Comparison of ENCODE assay signal across 11 cellular contexts in genomic region chr6:44735631-44735963, GRCh38.
DNase-seq lines count a peak whose midpoint lies in the region; ATAC-seq and TF ChIP-seq lines count a peak whose summit lies in the region.
"Had no signal": no experiment of that assay in that cellular context is flagged by ENCODE, and none has a peak within 500 bp of the region (broad histone marks: within the 10 kb centered on the region; RNA-seq: fewer than 3 reads in every experiment).

No MANE protein-coding gene starts in this region.

- no peak overlapping the region for H3K4me3 Mint-ChIP-seq in stimulated activated naive B cell treated with anti-CD40 and anti-IgM and Interleukin-4, amounts not matched to agents 10 μg/mL and 1 μg/mL and 100 μg/mL, for 72 hours
- H3K4me3 Mint-ChIP-seq in CD14-positive monocyte = no peak overlapping the region
- H3K4me3 Mint-ChIP-seq: CD8-positive, alpha-beta memory T cell; neural crest cell had no signal

- in situ Hi-C loops in astrocyte of the cerebellum (cut with HindIII; ENCODE audit: low sequenced_read_pairs) = no loop called here

- H3K36me3 Mint-ChIP-seq in stimulated activated naive B cell treated with anti-CD40 and anti-IgM and Interleukin-4, amounts not matched to agents 10 μg/mL and 1 μg/mL and 100 μg/mL, for 72 hours = peaks cover 0 to 4% of the 10 kb centered on the region in 2 donors
- no peaks in the 10 kb centered on the region for H3K36me3 Mint-ChIP-seq in CD14-positive monocyte
- H3K36me3 Mint-ChIP-seq: CD8-positive, alpha-beta memory T cell had no signal

- H3K27ac ChIP-seq in heart right ventricle = no peak overlapping the region

- peaks cover 0 to 4% of the 10 kb centered on the region in 2 donors for H3K27me3 Mint-ChIP-seq in stimulated activated naive B cell treated with anti-CD40 and anti-IgM and Interleukin-4, amounts not matched to agents 10 μg/mL and 1 μg/mL and 100 μg/mL, for 72 hours
- H3K27me3 Mint-ChIP-seq in CD14-positive monocyte (ENCODE audit: low read depth in 3 of 3) = peaks cover under 1 to 2% (median 1%) of the 10 kb centered on the region in 3 donors

- intact Hi-C loops in left ventricle myocardium superior (cut with micrococcal nuclease) (no loop called here), heart right ventricle (cut with DNase I) (no loop called here), CD14-positive monocyte (cut with micrococcal nuclease) (no loop called here)

- no peak overlapping the region for H3K4me3 ChIP-seq in heart right ventricle
- H3K4me3 ChIP-seq in astrocyte of the cerebellum (ENCODE audit: low read depth, low read length) = no peak overlapping the region
- H3K4me3 ChIP-seq: HAP-1 had no signal

- no peaks in the 10 kb centered on the region for H3K9me3 Mint-ChIP-seq in stimulated activated naive B cell treated with anti-CD40 and anti-IgM and Interleukin-4, amounts not matched to agents 10 μg/mL and 1 μg/mL and 100 μg/mL, for 72 hours
- H3K9me3 Mint-ChIP-seq in CD14-positive monocyte = no peaks in the 10 kb centered on the region
- H3K9me3 Mint-ChIP-seq: CD8-positive, alpha-beta memory T cell had no signal

- ATAC-seq in left ventricle myocardium superior = no peak
- ATAC-seq in heart right ventricle = no peak
- ATAC-seq in HG02973 (IDR thresholded peaks at IDR 0.05; ENCODE audit: unreplicated experiment) = peak; percentile 52
- ATAC-seq in stimulated activated naive B cell treated with anti-CD40 and anti-IgM and Interleukin-4, amounts not matched to agents 10 μg/mL and 1 μg/mL and 100 μg/mL, for 72 hours (replicated peaks) = peak; percentile 49 to 63

- H3K36me3 ChIP-seq in heart right ventricle = no peaks in the 10 kb centered on the region
- H3K36me3 ChIP-seq: HAP-1 had no signal

- 71 to 76% methylated on average over 6 of the region's 6 CpGs for WGBS in heart right ventricle, 2 donors

- no peaks in the 10 kb centered on the region for H3K27me3 ChIP-seq in heart right ventricle

- peaks cover 20 to 29% of the 10 kb centered on the region in 2 donors for H3K4me1 Mint-ChIP-seq in stimulated activated naive B cell treated with anti-CD40 and anti-IgM and Interleukin-4, amounts not matched to agents 10 μg/mL and 1 μg/mL and 100 μg/mL, for 72 hours
- H3K4me1 Mint-ChIP-seq in CD14-positive monocyte = peaks cover 7% of the 10 kb centered on the region
- H3K4me1 Mint-ChIP-seq: CD8-positive, alpha-beta memory T cell had no signal

- no peak overlapping the region for H3K27ac Mint-ChIP-seq in stimulated activated naive B cell treated with anti-CD40 and anti-IgM and Interleukin-4, amounts not matched to agents 10 μg/mL and 1 μg/mL and 100 μg/mL, for 72 hours
- H3K27ac Mint-ChIP-seq in CD14-positive monocyte = no peak overlapping the region

- H3K4me1 ChIP-seq in heart right ventricle = peaks cover 0 to 20% (median 4%) of the 10 kb centered on the region in 9 donors
- H3K4me1 ChIP-seq: HAP-1 had no signal

- TF ChIP-seq CTCF in heart right ventricle (IDR thresholded peaks at IDR 0.05) (no peak), astrocyte of the cerebellum (IDR thresholded peaks at IDR 0.05; ENCODE audit: low read depth, low read length, missing control alignments) (no peak), CD14-positive monocyte (IDR thresholded peaks at IDR 0.05) (no peak)

- H3K9me3 ChIP-seq in heart right ventricle = no peaks in the 10 kb centered on the region
- H3K9me3 ChIP-seq: HAP-1 had no signal

- DNase-seq in left ventricle myocardium superior = peak; percentile 31
- DNase-seq in heart right ventricle = no peak
- peak; percentile 13 for DNase-seq in astrocyte of the cerebellum (ENCODE audit: low read depth)
- DNase-seq in stimulated activated naive B cell treated with anti-CD40 and anti-IgM and Interleukin-4, amounts not matched to agents 10 μg/mL and 1 μg/mL and 100 μg/mL, for 72 hours = peak; percentile 38
- DNase-seq in ureter (ENCODE audit: low spot score) = no peak
- no peak for DNase-seq in HuH-7.5 (ENCODE audit: low spot score)
- no peak for DNase-seq in CD14-positive monocyte (ENCODE audit: low spot score)
- DNase-seq: CD8-positive, alpha-beta memory T cell had no signal

Comparison
In these comparisons a context has a peak if more than half of its experiments do, and no peak if none do; other contexts are left out.
1. DNase-seq: peak in left ventricle myocardium superior (single experiment), astrocyte of the cerebellum (single experiment) and stimulated activated naive B cell treated with anti-CD40 and anti-IgM and Interleukin-4, amounts not matched to agents 10 μg/mL and 1 μg/mL and 100 μg/mL, for 72 hours (single experiment); none in heart right ventricle (0 of 2), ureter (single experiment), HuH-7.5 (single experiment) and CD14-positive monocyte (single experiment).
2. ATAC-seq: peak in HG02973 (single experiment) and stimulated activated naive B cell treated with anti-CD40 and anti-IgM and Interleukin-4, amounts not matched to agents 10 μg/mL and 1 μg/mL and 100 μg/mL, for 72 hours (2 of 2); none in left ventricle myocardium superior (single experiment) and heart right ventricle (0 of 8).